In the genomic region with DNA sequence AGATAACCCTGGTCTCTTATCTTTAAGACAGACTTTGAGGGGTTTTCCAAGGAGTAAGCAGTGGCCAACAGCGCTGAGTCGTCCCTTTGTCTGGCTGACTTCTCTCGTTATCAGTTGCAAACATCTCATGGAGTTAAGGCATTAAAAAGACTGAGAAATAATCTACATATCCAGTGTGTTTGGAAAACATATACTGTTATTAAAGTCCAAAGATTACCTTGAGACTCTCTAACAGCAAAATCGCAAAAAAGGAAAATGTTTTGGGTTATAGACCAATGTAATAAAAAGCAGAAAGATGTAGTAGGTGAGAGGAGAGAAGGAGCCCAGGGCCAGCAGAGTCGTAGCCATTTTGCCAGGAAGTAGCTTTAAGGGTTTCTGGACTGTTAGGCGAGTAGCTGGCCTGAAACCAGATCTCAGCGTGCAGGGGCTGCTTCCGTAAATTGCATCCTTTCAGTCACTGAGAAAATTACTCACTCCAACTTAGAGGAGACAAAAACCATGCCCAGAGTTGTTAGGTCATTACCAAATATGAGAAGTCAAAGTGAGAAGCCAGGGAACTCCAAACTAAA, we compare ENCODE assay signal across 8 cellular contexts.
DNase-seq lines count a peak whose midpoint lies in the region; ATAC-seq and TF ChIP-seq lines count a peak whose summit lies in the region.

No MANE protein-coding gene starts in this region.

- no peak for TF ChIP-seq CTCF in cardiac fibroblast (IDR thresholded peaks at IDR 0.05; ENCODE audit: low read depth, low read length)

- in situ Hi-C loops in KBM-7 (cut with MboI; ENCODE audit: low pct_unique_long_range_greater_than_20kb, low sequenced_read_pairs) = no loop called here

- H3K4me3 ChIP-seq in cardiac fibroblast (replicated peaks in 1 of 2; ENCODE audit: low read depth in 2 of 2, low read length in 2 of 2) = no peak overlapping the region

- H3K4me1 Mint-ChIP-seq in stimulated activated effector memory CD8-positive, alpha-beta T cell treated with anti-CD3 and anti-CD28 coated beads, Interleukin-12 subunit alpha, Interleukin-12 subunit beta, amount 100 ng/mL, for 72 hours = no peaks in the 10 kb centered on the region

- peak; percentile 32 for DNase-seq in SIG-M5 treated with dmso at 0.1 percent for 504 hours (lab: John Stamatoyannopoulos, UW; ENCODE audit: unreplicated experiment)
- DNase-seq in SIG-M5 (lab: John Stamatoyannopoulos, UW) = no peak
- DNase-seq in KBM-7 = peak; percentile 88
- DNase-seq in cardiac fibroblast (ENCODE audit: low read depth in 2 of 2) = peak; percentile 74 to 91
- no peak for DNase-seq in stimulated activated effector memory CD8-positive, alpha-beta T cell treated with anti-CD3 and anti-CD28 coated beads, Interleukin-12 subunit alpha, Interleukin-12 subunit beta, amount 100 ng/mL, for 72 hours (ENCODE audit: low spot score in 2 of 2)
- DNase-seq in NCI-H2107 (lab: John Stamatoyannopoulos, UW) = no peak
- no peak for DNase-seq in cortex of kidney (lab: John Stamatoyannopoulos, UW)
- no peak for DNase-seq in activated CD4-positive, alpha-beta T cell treated with anti-CD3 and anti-CD28 coated beads for 48 hours

- peaks cover 3% of the 10 kb centered on the region for H3K9me3 Mint-ChIP-seq in stimulated activated effector memory CD8-positive, alpha-beta T cell treated with anti-CD3 and anti-CD28 coated beads, Interleukin-12 subunit alpha, Interleukin-12 subunit beta, amount 100 ng/mL, for 72 hours

- no peak overlapping the region for H3K4me3 Mint-ChIP-seq in stimulated activated effector memory CD8-positive, alpha-beta T cell treated with anti-CD3 and anti-CD28 coated beads, Interleukin-12 subunit alpha, Interleukin-12 subunit beta, amount 100 ng/mL, for 72 hours

- ATAC-seq in stimulated activated effector memory CD8-positive, alpha-beta T cell treated with anti-CD3 and anti-CD28 coated beads, Interleukin-12 subunit alpha, Interleukin-12 subunit beta, amount 100 ng/mL, for 72 hours = peak; percentile 58

- H3K36me3 Mint-ChIP-seq in stimulated activated effector memory CD8-positive, alpha-beta T cell treated with anti-CD3 and anti-CD28 coated beads, Interleukin-12 subunit alpha, Interleukin-12 subunit beta, amount 100 ng/mL, for 72 hours = no peaks in the 10 kb centered on the region

- H3K27ac Mint-ChIP-seq in stimulated activated effector memory CD8-positive, alpha-beta T cell treated with anti-CD3 and anti-CD28 coated beads, Interleukin-12 subunit alpha, Interleukin-12 subunit beta, amount 100 ng/mL, for 72 hours = no peak overlapping the region

Comparison
In these comparisons a context has a peak if more than half of its experiments do, and no peak if none do; other contexts are left out.
1. DNase-seq: peak in SIG-M5 treated with dmso at 0.1 percent for 504 hours (single experiment), KBM-7 (single experiment) and cardiac fibroblast (2 of 2); none in SIG-M5 (single experiment), stimulated activated effector memory CD8-positive, alpha-beta T cell treated with anti-CD3 and anti-CD28 coated beads, Interleukin-12 subunit alpha, Interleukin-12 subunit beta, amount 100 ng/mL, for 72 hours (0 of 2), NCI-H2107 (single experiment), cortex of kidney (single experiment) and activated CD4-positive, alpha-beta T cell treated with anti-CD3 and anti-CD28 coated beads for 48 hours (single experiment).